19 cellular contexts compared by ENCODE assay signal in the genomic region with DNA sequence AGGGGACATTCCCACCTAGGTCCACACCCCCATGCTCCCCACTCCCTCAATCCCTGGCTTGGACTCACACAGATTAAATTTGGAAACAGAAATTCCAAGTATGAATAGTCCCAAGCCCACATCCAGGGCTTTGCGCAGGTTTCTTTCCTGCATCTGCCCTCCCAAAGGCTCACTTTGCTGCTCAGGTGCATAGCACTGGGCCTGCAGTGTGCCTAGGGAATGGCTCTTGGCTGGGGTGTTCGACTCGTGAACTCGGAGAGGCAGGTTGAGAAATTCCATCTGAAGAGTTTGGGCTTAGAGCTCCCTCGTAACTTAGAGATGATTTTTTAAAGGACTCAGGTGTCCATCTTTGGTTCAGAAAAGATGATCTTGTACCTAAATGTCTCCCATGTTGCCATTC.
"Had no signal": no experiment of that assay in that cellular context is flagged by ENCODE, and none has a peak within 500 bp of the region (broad histone marks: within the 10 kb centered on the region; RNA-seq: fewer than 3 reads in every experiment).

No MANE protein-coding gene starts in this region.

- H3K9ac ChIP-seq: parathyroid adenoma had no signal

- H3K27ac ChIP-seq: dorsolateral prefrontal cortex, parathyroid adenoma, prostate gland, right lobe of liver, transverse colon, uterus had no signal

- H3K9me3 ChIP-seq: prostate gland, right lobe of liver, transverse colon, uterus had no signal

- H3K4me3 ChIP-seq: dorsolateral prefrontal cortex, prostate gland, right lobe of liver, transverse colon, uterus had no signal

- H3K36me3 ChIP-seq: prostate gland, right lobe of liver, transverse colon, uterus had no signal

- H3K4me1 ChIP-seq: parathyroid adenoma, prostate gland, right lobe of liver, transverse colon, uterus had no signal

- H3K79me2 ChIP-seq: parathyroid adenoma had no signal

- ATAC-seq: left colon; natural killer cell treated with Interleukin-12 subunit alpha and Interleukin-12 subunit beta and Interleukin-15 and Interleukin-18, amount 100 ng/mL, for 72 hours; right lobe of liver; stimulated activated effector memory CD8-positive, alpha-beta T cell treated with anti-CD3 and anti-CD28 coated beads, Interleukin-12 subunit alpha, Interleukin-12 subunit beta, amount 100 ng/mL, for 72 hours; stimulated activated naive CD8-positive, alpha-beta T cell treated with anti-CD3 and anti-CD28 coated beads, Interleukin-15, Interleukin-2, amounts not matched to agents 100 U/mL and 50 U/mL, for 24 hours had no signal

- H3K27me3 ChIP-seq: right lobe of liver, transverse colon, uterus had no signal

- H2AFZ ChIP-seq: parathyroid adenoma had no signal

- DNase-seq: cortex of kidney; dorsolateral prefrontal cortex; effector CD8-positive, alpha-beta T cell; foreskin melanocyte; head of caudate nucleus; hippocampal formation; left colon; midbrain; occipital lobe; right lobe of liver; stimulated activated CD4-positive, alpha-beta T cell treated with anti-CD3 and anti-CD28 coated beads, Interleukin-4, amount 100 ng/mL, for 1 hour; stimulated activated CD8-positive, alpha-beta memory T cell treated with anti-CD3 and anti-CD28 coated beads, Interleukin-4, amount 100 ng/mL, for 48 hours; stimulated activated naive CD8-positive, alpha-beta T cell treated with anti-CD3 and anti-CD28 coated beads, Interleukin-15, Interleukin-2, amounts not matched to agents 100 U/mL and 50 U/mL, for 24 hours; transverse colon; uterus had no signal
